In genomic region chr1:37922767-37923550, GRCh38 we compare ENCODE assay signal across 1 cellular context.
TF ChIP-seq lines count a peak whose summit lies in the region.

No MANE protein-coding gene starts in this region.

TF ChIP-seq in GM12878, 131 proteins besides CTCF, POLR2A, EP300 and RAD21 (continued from another document and continues in another):
- TF ChIP-seq, protein P1, sequence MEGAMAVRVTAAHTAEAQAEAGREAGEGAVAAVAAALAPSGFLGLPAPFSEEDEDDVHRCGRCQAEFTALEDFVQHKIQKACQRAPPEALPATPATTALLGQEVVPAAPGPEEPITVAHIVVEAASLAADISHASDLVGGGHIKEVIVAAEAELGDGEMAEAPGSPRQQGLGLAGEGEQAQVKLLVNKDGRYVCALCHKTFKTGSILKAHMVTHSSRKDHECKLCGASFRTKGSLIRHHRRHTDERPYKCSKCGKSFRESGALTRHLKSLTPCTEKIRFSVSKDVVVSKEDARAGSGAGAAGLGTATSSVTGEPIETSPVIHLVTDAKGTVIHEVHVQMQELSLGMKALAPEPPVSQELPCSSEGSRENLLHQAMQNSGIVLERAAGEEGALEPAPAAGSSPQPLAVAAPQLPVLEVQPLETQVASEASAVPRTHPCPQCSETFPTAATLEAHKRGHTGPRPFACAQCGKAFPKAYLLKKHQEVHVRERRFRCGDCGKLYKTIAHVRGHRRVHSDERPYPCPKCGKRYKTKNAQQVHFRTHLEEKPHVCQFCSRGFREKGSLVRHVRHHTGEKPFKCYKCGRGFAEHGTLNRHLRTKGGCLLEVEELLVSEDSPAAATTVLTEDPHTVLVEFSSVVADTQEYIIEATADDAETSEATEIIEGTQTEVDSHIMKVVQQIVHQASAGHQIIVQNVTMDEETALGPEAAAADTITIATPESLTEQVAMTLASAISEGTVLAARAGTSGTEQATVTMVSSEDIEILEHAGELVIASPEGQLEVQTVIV (IDR thresholded peaks at IDR 0.05; ENCODE audit: borderline replicate concordance, partially characterized antibody), result peak; percentile 96
- TF ChIP-seq CREM (IDR thresholded peaks at IDR 0.05; ENCODE audit: low read depth), result no peak
- TF ChIP-seq GATAD2B (conservative IDR thresholded peaks at IDR 0.05; ENCODE audit: low read depth), result 0 out of 2 replicates have a peak, but pooled peaks have one; percentile 38
- TF ChIP-seq TBL1XR1 (IDR thresholded peaks at IDR 0.05; ENCODE audit: low read depth, low read length), result 0 out of 2 replicates have a peak, but pooled peaks have one; percentile 47
- no peak for TF ChIP-seq REST (IDR thresholded peaks at IDR 0.05; ENCODE audit: low read depth, low read length)
- TF ChIP-seq, protein P2, sequence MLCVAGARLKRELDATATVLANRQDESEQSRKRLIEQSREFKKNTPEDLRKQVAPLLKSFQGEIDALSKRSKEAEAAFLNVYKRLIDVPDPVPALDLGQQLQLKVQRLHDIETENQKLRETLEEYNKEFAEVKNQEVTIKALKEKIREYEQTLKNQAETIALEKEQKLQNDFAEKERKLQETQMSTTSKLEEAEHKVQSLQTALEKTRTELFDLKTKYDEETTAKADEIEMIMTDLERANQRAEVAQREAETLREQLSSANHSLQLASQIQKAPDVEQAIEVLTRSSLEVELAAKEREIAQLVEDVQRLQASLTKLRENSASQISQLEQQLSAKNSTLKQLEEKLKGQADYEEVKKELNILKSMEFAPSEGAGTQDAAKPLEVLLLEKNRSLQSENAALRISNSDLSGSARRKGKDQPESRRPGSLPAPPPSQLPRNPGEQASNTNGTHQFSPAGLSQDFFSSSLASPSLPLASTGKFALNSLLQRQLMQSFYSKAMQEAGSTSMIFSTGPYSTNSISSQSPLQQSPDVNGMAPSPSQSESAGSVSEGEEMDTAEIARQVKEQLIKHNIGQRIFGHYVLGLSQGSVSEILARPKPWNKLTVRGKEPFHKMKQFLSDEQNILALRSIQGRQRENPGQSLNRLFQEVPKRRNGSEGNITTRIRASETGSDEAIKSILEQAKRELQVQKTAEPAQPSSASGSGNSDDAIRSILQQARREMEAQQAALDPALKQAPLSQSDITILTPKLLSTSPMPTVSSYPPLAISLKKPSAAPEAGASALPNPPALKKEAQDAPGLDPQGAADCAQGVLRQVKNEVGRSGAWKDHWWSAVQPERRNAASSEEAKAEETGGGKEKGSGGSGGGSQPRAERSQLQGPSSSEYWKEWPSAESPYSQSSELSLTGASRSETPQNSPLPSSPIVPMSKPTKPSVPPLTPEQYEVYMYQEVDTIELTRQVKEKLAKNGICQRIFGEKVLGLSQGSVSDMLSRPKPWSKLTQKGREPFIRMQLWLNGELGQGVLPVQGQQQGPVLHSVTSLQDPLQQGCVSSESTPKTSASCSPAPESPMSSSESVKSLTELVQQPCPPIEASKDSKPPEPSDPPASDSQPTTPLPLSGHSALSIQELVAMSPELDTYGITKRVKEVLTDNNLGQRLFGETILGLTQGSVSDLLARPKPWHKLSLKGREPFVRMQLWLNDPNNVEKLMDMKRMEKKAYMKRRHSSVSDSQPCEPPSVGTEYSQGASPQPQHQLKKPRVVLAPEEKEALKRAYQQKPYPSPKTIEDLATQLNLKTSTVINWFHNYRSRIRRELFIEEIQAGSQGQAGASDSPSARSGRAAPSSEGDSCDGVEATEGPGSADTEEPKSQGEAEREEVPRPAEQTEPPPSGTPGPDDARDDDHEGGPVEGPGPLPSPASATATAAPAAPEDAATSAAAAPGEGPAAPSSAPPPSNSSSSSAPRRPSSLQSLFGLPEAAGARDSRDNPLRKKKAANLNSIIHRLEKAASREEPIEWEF (IDR thresholded peaks at IDR 0.05; ENCODE audit: insufficient replicate concordance, low read depth, low read length), result no peak
- TF ChIP-seq EZH2 (IDR thresholded peaks at IDR 0.05; ENCODE audit: borderline replicate concordance, control insufficient read depth, low read depth, low read length), result no peak
- TF ChIP-seq NFYA (IDR thresholded peaks at IDR 0.05; ENCODE audit: borderline replicate concordance, low read depth, low read length), result no peak
- no peak for TF ChIP-seq TCF7 (IDR thresholded peaks at IDR 0.05; ENCODE audit: borderline replicate concordance)
- TF ChIP-seq BCL3 (IDR thresholded peaks at IDR 0.05; ENCODE audit: borderline replicate concordance, insufficient read depth, low read depth, low read length, poor library complexity, severe bottlenecking), result no peak
- TF ChIP-seq, protein P3, sequence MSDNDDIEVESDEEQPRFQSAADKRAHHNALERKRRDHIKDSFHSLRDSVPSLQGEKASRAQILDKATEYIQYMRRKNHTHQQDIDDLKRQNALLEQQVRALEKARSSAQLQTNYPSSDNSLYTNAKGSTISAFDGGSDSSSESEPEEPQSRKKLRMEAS (IDR thresholded peaks at IDR 0.05; ENCODE audit: low read depth, low read length), result no peak
- 0 out of 2 replicates have a peak, but pooled peaks have one; percentile 26 for TF ChIP-seq PML (IDR thresholded peaks at IDR 0.05; ENCODE audit: low read length)
- no peak for TF ChIP-seq BRCA1 (IDR thresholded peaks at IDR 0.05; ENCODE audit: low read depth, low read length)
- TF ChIP-seq, protein P4, sequence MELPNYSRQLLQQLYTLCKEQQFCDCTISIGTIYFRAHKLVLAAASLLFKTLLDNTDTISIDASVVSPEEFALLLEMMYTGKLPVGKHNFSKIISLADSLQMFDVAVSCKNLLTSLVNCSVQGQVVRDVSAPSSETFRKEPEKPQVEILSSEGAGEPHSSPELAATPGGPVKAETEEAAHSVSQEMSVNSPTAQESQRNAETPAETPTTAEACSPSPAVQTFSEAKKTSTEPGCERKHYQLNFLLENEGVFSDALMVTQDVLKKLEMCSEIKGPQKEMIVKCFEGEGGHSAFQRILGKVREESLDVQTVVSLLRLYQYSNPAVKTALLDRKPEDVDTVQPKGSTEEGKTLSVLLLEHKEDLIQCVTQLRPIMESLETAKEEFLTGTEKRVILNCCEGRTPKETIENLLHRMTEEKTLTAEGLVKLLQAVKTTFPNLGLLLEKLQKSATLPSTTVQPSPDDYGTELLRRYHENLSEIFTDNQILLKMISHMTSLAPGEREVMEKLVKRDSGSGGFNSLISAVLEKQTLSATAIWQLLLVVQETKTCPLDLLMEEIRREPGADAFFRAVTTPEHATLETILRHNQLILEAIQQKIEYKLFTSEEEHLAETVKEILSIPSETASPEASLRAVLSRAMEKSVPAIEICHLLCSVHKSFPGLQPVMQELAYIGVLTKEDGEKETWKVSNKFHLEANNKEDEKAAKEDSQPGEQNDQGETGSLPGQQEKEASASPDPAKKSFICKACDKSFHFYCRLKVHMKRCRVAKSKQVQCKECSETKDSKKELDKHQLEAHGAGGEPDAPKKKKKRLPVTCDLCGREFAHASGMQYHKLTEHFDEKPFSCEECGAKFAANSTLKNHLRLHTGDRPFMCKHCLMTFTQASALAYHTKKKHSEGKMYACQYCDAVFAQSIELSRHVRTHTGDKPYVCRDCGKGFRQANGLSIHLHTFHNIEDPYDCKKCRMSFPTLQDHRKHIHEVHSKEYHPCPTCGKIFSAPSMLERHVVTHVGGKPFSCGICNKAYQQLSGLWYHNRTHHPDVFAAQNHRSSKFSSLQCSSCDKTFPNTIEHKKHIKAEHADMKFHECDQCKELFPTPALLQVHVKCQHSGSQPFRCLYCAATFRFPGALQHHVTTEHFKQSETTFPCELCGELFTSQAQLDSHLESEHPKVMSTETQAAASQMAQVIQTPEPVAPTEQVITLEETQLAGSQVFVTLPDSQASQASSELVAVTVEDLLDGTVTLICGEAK (IDR thresholded peaks at IDR 0.05; ENCODE audit: borderline replicate concordance), result no peak
- TF ChIP-seq TCF12 (IDR thresholded peaks at IDR 0.05; ENCODE audit: low read depth, low read length), result no peak
- TF ChIP-seq ELK1 (IDR thresholded peaks at IDR 0.05; ENCODE audit: low read depth, low read length), result no peak
- no peak for TF ChIP-seq YBX1 (IDR thresholded peaks at IDR 0.05)
- peak in 1 of 2 experiments; percentile 40; a peak in 1 of 4 replicates for TF ChIP-seq ETV6 (conservative IDR thresholded peaks at IDR 0.05 in 1 of 2, IDR thresholded peaks at IDR 0.05 in 1 of 2; ENCODE audit: borderline replicate concordance in 1 of 2, low read depth in 1 of 2)
- TF ChIP-seq NR2C2 (IDR thresholded peaks at IDR 0.05; ENCODE audit: borderline replicate concordance, control insufficient read depth, insufficient read length, low read depth), result no peak
- no peak for TF ChIP-seq RAD51 (IDR thresholded peaks at IDR 0.05)
- no peak for TF ChIP-seq NR2C1 (IDR thresholded peaks at IDR 0.05)
- no peak for TF ChIP-seq FOXM1 (IDR thresholded peaks at IDR 0.05; ENCODE audit: low read depth, low read length)
- TF ChIP-seq KDM1A (IDR thresholded peaks at IDR 0.05; ENCODE audit: borderline replicate concordance), result no peak
- TF ChIP-seq SREBF2 (IDR thresholded peaks at IDR 0.05; ENCODE audit: low read length), result no peak
- TF ChIP-seq PKNOX1 (IDR thresholded peaks at IDR 0.05), result peak; percentile 5; the same call in 1 of the 2 replicates
- no peak for TF ChIP-seq POU2F2 (IDR thresholded peaks at IDR 0.05; ENCODE audit: borderline replicate concordance, low read depth, low read length)
- no peak for TF ChIP-seq RELA (IDR thresholded peaks at IDR 0.05; ENCODE audit: borderline replicate concordance, partially characterized antibody)
- no peak for TF ChIP-seq CHD4 (IDR thresholded peaks at IDR 0.05)
- peak; percentile 18 for TF ChIP-seq DPF2 (IDR thresholded peaks at IDR 0.05)
- no peak for TF ChIP-seq CEBPB (IDR thresholded peaks at IDR 0.05; ENCODE audit: borderline replicate concordance in 1 of 2, low read depth in 2 of 2, low read length in 2 of 2)
- peak; percentile 63; the same call in 1 of the 2 replicates for TF ChIP-seq IRF4 (IDR thresholded peaks at IDR 0.05; ENCODE audit: low read depth, low read length)
- TF ChIP-seq CBX5 (IDR thresholded peaks at IDR 0.05; ENCODE audit: low read depth), result no peak
- TF ChIP-seq HDGF (IDR thresholded peaks at IDR 0.05), result no peak
- TF ChIP-seq SIX5 (IDR thresholded peaks at IDR 0.05; ENCODE audit: low read depth, low read length, severe bottlenecking), result no peak
- TF ChIP-seq NFIC (IDR thresholded peaks at IDR 0.05; ENCODE audit: low read depth, low read length), result peak; percentile 30; the same call in 1 of the 2 replicates
- TF ChIP-seq, protein P5, sequence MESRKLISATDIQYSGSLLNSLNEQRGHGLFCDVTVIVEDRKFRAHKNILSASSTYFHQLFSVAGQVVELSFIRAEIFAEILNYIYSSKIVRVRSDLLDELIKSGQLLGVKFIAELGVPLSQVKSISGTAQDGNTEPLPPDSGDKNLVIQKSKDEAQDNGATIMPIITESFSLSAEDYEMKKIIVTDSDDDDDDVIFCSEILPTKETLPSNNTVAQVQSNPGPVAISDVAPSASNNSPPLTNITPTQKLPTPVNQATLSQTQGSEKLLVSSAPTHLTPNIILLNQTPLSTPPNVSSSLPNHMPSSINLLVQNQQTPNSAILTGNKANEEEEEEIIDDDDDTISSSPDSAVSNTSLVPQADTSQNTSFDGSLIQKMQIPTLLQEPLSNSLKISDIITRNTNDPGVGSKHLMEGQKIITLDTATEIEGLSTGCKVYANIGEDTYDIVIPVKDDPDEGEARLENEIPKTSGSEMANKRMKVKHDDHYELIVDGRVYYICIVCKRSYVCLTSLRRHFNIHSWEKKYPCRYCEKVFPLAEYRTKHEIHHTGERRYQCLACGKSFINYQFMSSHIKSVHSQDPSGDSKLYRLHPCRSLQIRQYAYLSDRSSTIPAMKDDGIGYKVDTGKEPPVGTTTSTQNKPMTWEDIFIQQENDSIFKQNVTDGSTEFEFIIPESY (IDR thresholded peaks at IDR 0.05), result no peak
- no peak for TF ChIP-seq RBBP5 (conservative IDR thresholded peaks at IDR 0.05)
- TF ChIP-seq HDAC2 (IDR thresholded peaks at IDR 0.05), result no peak
